In genomic region chr13:77312311-77312710, GRCh38 we compare ENCODE assay signal across 22 cellular contexts. TPM values are rescaled to one million over a fixed set of nuclear protein-coding genes. Genes with fewer than 3 reads are reported as not detected.
DNase-seq lines count a peak whose midpoint lies in the region; ATAC-seq and TF ChIP-seq lines count a peak whose summit lies in the region.
"Had no signal": no experiment of that assay in that cellular context is flagged by ENCODE, and none has a peak within 500 bp of the region (broad histone marks: within the 10 kb centered on the region; RNA-seq: fewer than 3 reads in every experiment).

No MANE protein-coding gene starts in this region.

- H3K36me3 ChIP-seq in CD8-positive, alpha-beta T cell (ENCODE audit: insufficient read depth, low read length), result no peaks in the 10 kb centered on the region
- no peaks in the 10 kb centered on the region for H3K36me3 ChIP-seq in HUES48 (ENCODE audit: control insufficient read depth, insufficient read depth, low read length)
- peaks cover 0 to 4% (median 0%) of the 10 kb centered on the region in 3 experiments for H3K36me3 ChIP-seq in naive thymus-derived CD4-positive, alpha-beta T cell (ENCODE audit: control insufficient read depth in 2 of 3, insufficient read depth in 3 of 3, low read length in 3 of 3)
- no peaks in the 10 kb centered on the region for H3K36me3 ChIP-seq in smooth muscle cell (ENCODE audit: low read depth)

- peaks cover 72% of the 10 kb centered on the region for H3K4me1 ChIP-seq in CD8-positive, alpha-beta T cell (ENCODE audit: insufficient read depth, low read length)
- H3K4me1 ChIP-seq in HUES48 (ENCODE audit: control insufficient read depth, insufficient read depth, low read length), result peaks cover 57% of the 10 kb centered on the region
- H3K4me1 ChIP-seq in naive thymus-derived CD4-positive, alpha-beta T cell (ENCODE audit: control insufficient read depth in 2 of 2, insufficient read depth in 2 of 2, low read length in 2 of 2), result peaks cover 43 to 69% of the 10 kb centered on the region in 2 donors
- no peaks in the 10 kb centered on the region for H3K4me1 ChIP-seq in smooth muscle cell (ENCODE audit: low read depth)

- intact Hi-C loops in CD8-positive, alpha-beta T cell (cut with DNase I, micrococcal nuclease), result no loop called here
- intact Hi-C loops in activated B cell treated with CpG ODN at 0.5 μM for 24 hours (cut with micrococcal nuclease) (loop anchor here (1.0 kb wide), 1 partner anchor 8 kb away; no protein-coding TSS in a partner anchor), Right ventricle myocardium superior (cut with DNase I) (no loop called here), left cardiac atrium (cut with DNase I) (no loop called here)
- intact Hi-C loops in naive thymus-derived CD4-positive, alpha-beta T cell (cut with micrococcal nuclease), result no loop called here

- no peak for ATAC-seq in CD8-positive, alpha-beta T cell
- ATAC-seq in activated B cell treated with CpG ODN at 0.5 μM for 24 hours (ENCODE audit: low read depth) (no peak), Right ventricle myocardium superior (ENCODE audit: poor library complexity) (no peak), left cardiac atrium (no peak)
- ATAC-seq in naive thymus-derived CD4-positive, alpha-beta T cell, result no peak

- 3% methylated on average over 1 of the region's 1 CpG for WGBS in smooth muscle cell (ENCODE audit: low lambda C conversion rate)

- no peaks in the 10 kb centered on the region for H3K27me3 Mint-ChIP-seq in CD8-positive, alpha-beta T cell (ENCODE audit: low read depth)
- no peaks in the 10 kb centered on the region for H3K27me3 Mint-ChIP-seq in activated B cell treated with CpG ODN at 0.5 μM for 24 hours
- no peaks in the 10 kb centered on the region for H3K27me3 Mint-ChIP-seq in naive thymus-derived CD4-positive, alpha-beta T cell

- peaks cover 6% of the 10 kb centered on the region for H3K36me3 Mint-ChIP-seq in CD8-positive, alpha-beta T cell
- peaks cover 10% of the 10 kb centered on the region for H3K36me3 Mint-ChIP-seq in activated B cell treated with CpG ODN at 0.5 μM for 24 hours (ENCODE audit: low read depth)
- peaks cover 0 to 14% (median 0%) of the 10 kb centered on the region in 5 donors for H3K36me3 Mint-ChIP-seq in naive thymus-derived CD4-positive, alpha-beta T cell

- no peaks in the 10 kb centered on the region for H3K9me3 Mint-ChIP-seq in CD8-positive, alpha-beta T cell
- H3K9me3 Mint-ChIP-seq in activated B cell treated with CpG ODN at 0.5 μM for 24 hours, result no peaks in the 10 kb centered on the region
- H3K9me3 Mint-ChIP-seq in naive thymus-derived CD4-positive, alpha-beta T cell, result no peaks in the 10 kb centered on the region
- H3K9me3 Mint-ChIP-seq: CD14-positive monocyte had no signal

- H3K4me3 ChIP-seq in CD8-positive, alpha-beta T cell (ENCODE audit: low read depth, low read length), result no peak overlapping the region
- H3K4me3 ChIP-seq in HUES48 (ENCODE audit: low read depth, low read length), result peak overlapping the region; percentile 25; the same call in 1 of the 2 replicates
- H3K4me3 ChIP-seq in naive thymus-derived CD4-positive, alpha-beta T cell (ENCODE audit: low read length), result no peak overlapping the region
- H3K4me3 ChIP-seq in smooth muscle cell, result no peak overlapping the region
- H3K4me3 ChIP-seq: SK-N-MC had no signal

- no peak for TF ChIP-seq CTCF in CD8-positive, alpha-beta T cell (IDR thresholded peaks at IDR 0.05)
- TF ChIP-seq CTCF in activated B cell treated with CpG ODN at 0.5 μM for 24 hours (IDR thresholded peaks at IDR 0.05) (no peak), smooth muscle cell (IDR thresholded peaks at IDR 0.05; ENCODE audit: borderline replicate concordance, insufficient read depth, poor library complexity, severe bottlenecking) (no peak)

- no peak overlapping the region for H2AFZ ChIP-seq in smooth muscle cell (ENCODE audit: low read depth)

- CTCF ChIA-PET in CD8-positive, alpha-beta T cell (lab: Charles Lee), result interaction anchor here (0.7 to 1.2 kb wide), 2 partner anchors 8 to 15 kb away, joined by 3 to 4 read pairs; partner anchors contain the start of gene MYCBP2
- CTCF ChIA-PET in activated B cell treated with CpG ODN at 0.5 μM for 24 hours (lab: Charles Lee), result interaction anchor here (1.0 kb wide), 1 partner anchor 13 kb away, joined by 3 read pairs; no protein-coding TSS in a partner anchor
- CTCF ChIA-PET in naive thymus-derived CD4-positive, alpha-beta T cell (lab: Charles Lee), result no interaction called here

- peaks cover 96% of the 10 kb centered on the region for H4K20me1 ChIP-seq in smooth muscle cell (ENCODE audit: low read depth)

- H3K79me2 ChIP-seq in smooth muscle cell (ENCODE audit: low read depth), result peaks cover 99% of the 10 kb centered on the region

- peak overlapping the region; percentile 18 for H3K27ac Mint-ChIP-seq in CD8-positive, alpha-beta T cell
- no peak overlapping the region for H3K27ac Mint-ChIP-seq in activated B cell treated with CpG ODN at 0.5 μM for 24 hours
- peak overlapping the region in 7 of 9 donors; percentile 4 to 82 (median 55) for H3K27ac Mint-ChIP-seq in naive thymus-derived CD4-positive, alpha-beta T cell
- H3K27ac Mint-ChIP-seq: CD14-positive monocyte had no signal

- POLR2A ChIA-PET in CD8-positive, alpha-beta T cell (lab: Charles Lee), result no interaction called here
- POLR2A ChIA-PET in activated B cell treated with CpG ODN at 0.5 μM for 24 hours (lab: Charles Lee), result interaction anchor here (1.0 kb wide), 1 partner anchor 8 kb away, joined by 3 read pairs; no protein-coding TSS in a partner anchor
- POLR2A ChIA-PET in naive thymus-derived CD4-positive, alpha-beta T cell (lab: Charles Lee), result interaction anchor here (1.0 kb wide), 1 partner anchor 18 kb away, joined by 3 read pairs; no protein-coding TSS in a partner anchor

- H3K4me1 Mint-ChIP-seq in CD8-positive, alpha-beta T cell (ENCODE audit: low read depth), result peaks cover 90% of the 10 kb centered on the region
- peaks cover 90% of the 10 kb centered on the region for H3K4me1 Mint-ChIP-seq in activated B cell treated with CpG ODN at 0.5 μM for 24 hours
- H3K4me1 Mint-ChIP-seq in naive thymus-derived CD4-positive, alpha-beta T cell, result peaks cover 69 to 100% (median 95%) of the 10 kb centered on the region in 7 donors

- no peak overlapping the region for H3K27ac ChIP-seq in CD8-positive, alpha-beta T cell (ENCODE audit: low read depth, low read length)
- H3K27ac ChIP-seq in HUES48 (ENCODE audit: low read depth, low read length) (peak overlapping the region; percentile 87), smooth muscle cell (ENCODE audit: low read depth) (no peak overlapping the region)
- H3K27ac ChIP-seq in naive thymus-derived CD4-positive, alpha-beta T cell (ENCODE audit: low read depth, low read length), result no peak overlapping the region
- H3K27ac ChIP-seq: SK-N-MC had no signal

- no peaks in the 10 kb centered on the region for H3K9me3 ChIP-seq in CD8-positive, alpha-beta T cell (ENCODE audit: low read length)
- H3K9me3 ChIP-seq in HUES48 (ENCODE audit: control insufficient read depth, insufficient read depth, low read length) (no peaks in the 10 kb centered on the region), smooth muscle cell (replicated peaks; ENCODE audit: low read depth) (no peaks in the 10 kb centered on the region)
- H3K9me3 ChIP-seq in naive thymus-derived CD4-positive, alpha-beta T cell (ENCODE audit: control insufficient read depth in 2 of 3, low read length in 3 of 3), result no peaks in the 10 kb centered on the region

- no peaks in the 10 kb centered on the region for H3K27me3 ChIP-seq in CD8-positive, alpha-beta T cell (ENCODE audit: insufficient read depth, low read length)
- H3K27me3 ChIP-seq in HUES48 (ENCODE audit: control insufficient read depth, insufficient read depth, low read length) (no peaks in the 10 kb centered on the region), smooth muscle cell (ENCODE audit: low read depth) (no peaks in the 10 kb centered on the region)
- no peaks in the 10 kb centered on the region for H3K27me3 ChIP-seq in naive thymus-derived CD4-positive, alpha-beta T cell (ENCODE audit: control insufficient read depth in 2 of 2, insufficient read depth in 2 of 2, low read length in 2 of 2)

- DNase-seq in CD8-positive, alpha-beta T cell, result no peak
- DNase-seq in activated B cell treated with CpG ODN at 0.5 μM for 24 hours, result no peak
- no peak for DNase-seq in naive thymus-derived CD4-positive, alpha-beta T cell
- DNase-seq in Right ventricle myocardium superior, result no peak
- DNase-seq in smooth muscle cell (lab: John Stamatoyannopoulos, UW; ENCODE audit: unreplicated experiment), result no peak
- no peak for DNase-seq in left cardiac atrium
- no peak for DNase-seq in activated T-cell treated with anti-CD3 and anti-CD28 coated beads, Interleukin-2, amount 50 U/mL, for 1 hour
- DNase-seq: ACHN; AML-193; Calu3; DMS53; EL; GOT3; NCI-H1092 treated with DMSO at 0.1 percent for 48 hours; NCI-H2081 treated with DMSO at 0.1 percent for 48 hours; NCI-H748 treated with DMSO at 0.1 percent for 48 hours; NK-92 treated with Interleukin-12 subunit alpha and Interleukin-12 subunit beta, amount 100 ng/mL, for 24 hours; OCI-M1; SHP77 had no signal

- H3K4me2 ChIP-seq in smooth muscle cell, result no peak overlapping the region

- H3K9ac ChIP-seq in HUES48 (ENCODE audit: low read depth, low read length), result no peak overlapping the region
- no peak overlapping the region for H3K9ac ChIP-seq in smooth muscle cell (ENCODE audit: low read depth)

- H3F3A ChIP-seq in smooth muscle cell (ENCODE audit: low read depth), result no peaks in the 10 kb centered on the region

- no peak overlapping the region for H3K4me3 Mint-ChIP-seq in CD8-positive, alpha-beta T cell
- H3K4me3 Mint-ChIP-seq in activated B cell treated with CpG ODN at 0.5 μM for 24 hours, result peak overlapping the region; percentile 12
- H3K4me3 Mint-ChIP-seq in naive thymus-derived CD4-positive, alpha-beta T cell, result peak overlapping the region in 8 of 10 donors; percentile 17 to 69 (median 52)
- H3K4me3 Mint-ChIP-seq: CD14-positive monocyte had no signal

RNA-seq across cellular contexts. Expression of gene MYCBP2, which starts 14.6 kb away (rescaled TPM):
- 100 to 1,000 TPM in 1 of 2 experiments, 10 to 100 TPM in 1; 92.3 to 105 TPM for total RNA-seq in CD8-positive, alpha-beta T cell
- total RNA-seq in activated B cell treated with CpG ODN at 0.5 μM for 24 hours (310 and 314 TPM in 2 replicates), Right ventricle myocardium superior (43.7 TPM), smooth muscle cell (61.0 and 62.0 TPM in 2 replicates), left cardiac atrium (10 to 100 TPM; 86.9 to 99.5 TPM)
- total RNA-seq in naive thymus-derived CD4-positive, alpha-beta T cell, result 100 to 1,000 TPM; 135 to 216 (median 176) TPM
- polyA plus RNA-seq in naive thymus-derived CD4-positive, alpha-beta T cell, result 10 to 100 TPM; 38.8 to 57.3 TPM
- 20.1 and 33.6 TPM in 2 replicates for polyA plus RNA-seq in smooth muscle cell
